In genomic region chr6:124368131-124368530, GRCh38 we compare ENCODE assay signal across 18 cellular contexts.
DNase-seq lines count a peak whose midpoint lies in the region; TF ChIP-seq lines count a peak whose summit lies in the region.
"Had no signal": no experiment of that assay in that cellular context is flagged by ENCODE, and none has a peak within 500 bp of the region (broad histone marks: within the 10 kb centered on the region; RNA-seq: fewer than 3 reads in every experiment).

No MANE protein-coding gene starts in this region.

- no peak overlapping the region for H3K4me2 ChIP-seq in fibroblast of lung (ENCODE audit: extremely low read depth, insufficient read depth, low read length)
- H3K4me2 ChIP-seq: GM23338 had no signal

- no peaks in the 10 kb centered on the region for H3K4me1 ChIP-seq in fibroblast of lung (ENCODE audit: control insufficient read depth, extremely low read depth, insufficient read depth, low read length)
- H3K4me1 ChIP-seq: BE2C had no signal

- H3K9ac ChIP-seq in fibroblast of lung (ENCODE audit: insufficient read depth, low read length), result no peak overlapping the region

- H3K27ac ChIP-seq in fibroblast of lung (ENCODE audit: insufficient read depth, low read length), result no peak overlapping the region

- no peaks in the 10 kb centered on the region for H3K27me3 ChIP-seq in fibroblast of lung (ENCODE audit: control insufficient read depth, insufficient read depth, low read length)
- H3K27me3 ChIP-seq: BE2C had no signal

- H4K20me1 ChIP-seq in fibroblast of lung (ENCODE audit: control insufficient read depth, extremely low read depth, insufficient read depth, low read length), result no peaks in the 10 kb centered on the region

- H3K4me3 ChIP-seq in fibroblast of lung (replicated peaks in 1 of 4; ENCODE audit: control extremely low read depth in 1 of 4, insufficient read depth in 1 of 4, low read depth in 3 of 4, low read length in 4 of 4), result no peak overlapping the region
- H3K4me3 ChIP-seq: GM23338 had no signal

- H3K79me2 ChIP-seq in fibroblast of lung (ENCODE audit: control insufficient read depth, insufficient read depth, low read length), result no peaks in the 10 kb centered on the region

- DNase-seq in astrocyte of the hippocampus (ENCODE audit: low read depth, low spot score) (peak; percentile 51), fibroblast of lung (ENCODE audit: low read depth in 2 of 2) (peak; percentile 9 to 37), myocyte (ENCODE audit: low read depth) (peak; percentile 8), midbrain (lab: John Stamatoyannopoulos, UW) (no peak), H4 (ENCODE audit: low spot score) (no peak), DMS79 (lab: John Stamatoyannopoulos, UW) (no peak)
- no peak for DNase-seq in stimulated activated CD4-positive, alpha-beta T cell treated with anti-CD3 and anti-CD28 coated beads, Interleukin-15, amount 100 ng/mL, for 24 hours
- DNase-seq: ACHN; BE2C; C1 segment of cervical spinal cord; CD4-positive, CD25-positive, alpha-beta regulatory T cell; CD8-positive, alpha-beta memory T cell; COR-L47; GDM1; H7; HFFc6; IMR-90 had no signal

- no peak for TF ChIP-seq CTCF in fibroblast of lung (conservative IDR thresholded peaks at IDR 0.05 in 1 of 2, IDR thresholded peaks at IDR 0.05 in 1 of 2; ENCODE audit: low read depth in 1 of 2, low read length in 2 of 2)

- no peaks in the 10 kb centered on the region for H3K9me3 ChIP-seq in fibroblast of lung (ENCODE audit: control insufficient read depth, insufficient read depth, low read depth, low read length)
- H3K9me3 ChIP-seq: BE2C had no signal

- H3K36me3 ChIP-seq in fibroblast of lung (ENCODE audit: control insufficient read depth, insufficient read depth, low read length), result no peaks in the 10 kb centered on the region
- H3K36me3 ChIP-seq: BE2C had no signal

- no peak overlapping the region for H2AFZ ChIP-seq in fibroblast of lung (ENCODE audit: low read length)
- H2AFZ ChIP-seq: GM23338 had no signal

Comparison
In these comparisons a context has a peak if more than half of its experiments do, and no peak if none do; other contexts are left out.
1. DNase-seq: peak in astrocyte of the hippocampus (single experiment), fibroblast of lung (2 of 2) and myocyte (single experiment); none in midbrain (single experiment), H4 (single experiment), stimulated activated CD4-positive, alpha-beta T cell treated with anti-CD3 and anti-CD28 coated beads, Interleukin-15, amount 100 ng/mL, for 24 hours (single experiment) and DMS79 (single experiment).